In the genomic region with DNA sequence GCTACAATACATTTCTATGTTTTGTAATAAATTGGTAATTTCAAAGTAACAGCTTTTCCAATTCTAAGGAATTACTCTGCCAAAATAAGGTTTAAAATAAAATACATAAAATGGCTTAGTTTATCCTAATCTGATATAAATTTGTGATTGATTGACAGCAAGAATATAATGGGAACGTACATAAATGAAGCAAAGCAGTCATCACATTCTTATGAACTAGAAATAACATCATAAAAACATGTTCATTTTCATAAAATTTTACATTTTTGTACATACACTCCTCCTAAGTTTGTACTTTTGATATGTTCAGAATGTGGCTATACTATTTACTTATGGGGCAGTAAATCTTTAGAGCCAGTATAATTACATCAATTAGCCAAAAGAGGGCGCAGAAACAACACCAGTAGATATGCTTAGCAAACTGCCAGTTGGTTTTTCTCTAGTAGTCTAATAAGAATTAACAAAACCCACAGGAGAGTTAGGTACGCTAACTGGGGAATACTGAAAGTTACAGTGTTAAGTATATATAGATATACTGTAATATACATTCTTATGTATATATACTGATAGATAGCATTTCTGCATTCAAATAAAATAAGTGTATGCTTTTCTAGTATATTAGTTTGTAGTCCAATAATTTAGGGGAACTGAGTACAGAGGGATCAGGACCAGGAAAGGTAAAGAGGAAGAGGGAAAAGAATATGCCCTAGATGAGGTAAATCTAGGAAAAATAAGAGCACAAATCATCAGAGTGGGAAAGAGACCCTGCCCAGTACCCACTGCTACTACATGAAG, we compare ENCODE assay signal across 8 cellular contexts.
DNase-seq lines count a peak whose midpoint lies in the region; ATAC-seq, FAIRE-seq and TF ChIP-seq lines count a peak whose summit lies in the region.
"Had no signal": no experiment of that assay in that cellular context is flagged by ENCODE, and none has a peak within 500 bp of the region (broad histone marks: within the 10 kb centered on the region; RNA-seq: fewer than 3 reads in every experiment).

No MANE protein-coding gene starts in this region.

- H3K9me3 Mint-ChIP-seq in neural crest cell = no peaks in the 10 kb centered on the region
- H3K9me3 Mint-ChIP-seq: stimulated activated naive CD8-positive, alpha-beta T cell treated with anti-CD3 and anti-CD28 coated beads, Interleukin-15, Interleukin-2, amounts not matched to agents 100 ng/mL and 50 ng/mL, for 24 hours had no signal

- no peaks in the 10 kb centered on the region for H3K27me3 Mint-ChIP-seq in neural crest cell (ENCODE audit: low read depth)
- H3K27me3 Mint-ChIP-seq: stimulated activated naive CD8-positive, alpha-beta T cell treated with anti-CD3 and anti-CD28 coated beads, Interleukin-15, Interleukin-2, amounts not matched to agents 100 ng/mL and 50 ng/mL, for 24 hours had no signal

- H3K4me3 ChIP-seq in epithelial cell of proximal tubule (ENCODE audit: low read depth, low read length) = no peak overlapping the region

- H3K36me3 Mint-ChIP-seq in neural crest cell (ENCODE audit: low read depth) = no peaks in the 10 kb centered on the region

- DNase-seq in GM04503 (ENCODE audit: low read depth) = peak; percentile 13
- DNase-seq in HTR-8/SVneo (ENCODE audit: insufficient read length, low spot score) = peak; percentile 2
- peak; percentile 83 for DNase-seq in RKO (ENCODE audit: low spot score)
- DNase-seq in epithelial cell of proximal tubule (ENCODE audit: low read depth) = peak; percentile 15
- DNase-seq in neural crest cell (ENCODE audit: low read depth, low spot score) = no peak
- DNase-seq in substantia nigra (lab: John Stamatoyannopoulos, UW) = no peak

- TF ChIP-seq CTCF in epithelial cell of proximal tubule (conservative IDR thresholded peaks at IDR 0.05; ENCODE audit: low read depth, low read length) (peak; percentile 75), neural crest cell (conservative IDR thresholded peaks at IDR 0.05) (peak; percentile 74)

- FAIRE-seq in HTR-8/SVneo (lab: Jason Lieb, UNC) = no peak

- H3K4me3 Mint-ChIP-seq in neural crest cell = no peak overlapping the region
- H3K4me3 Mint-ChIP-seq: stimulated activated naive CD8-positive, alpha-beta T cell treated with anti-CD3 and anti-CD28 coated beads, Interleukin-15, Interleukin-2, amounts not matched to agents 100 ng/mL and 50 ng/mL, for 24 hours had no signal

- no peak overlapping the region for H3K27ac Mint-ChIP-seq in neural crest cell (ENCODE audit: unreplicated experiment)
- H3K27ac Mint-ChIP-seq: stimulated activated naive CD8-positive, alpha-beta T cell treated with anti-CD3 and anti-CD28 coated beads, Interleukin-15, Interleukin-2, amounts not matched to agents 100 ng/mL and 50 ng/mL, for 24 hours had no signal

- H3K4me1 Mint-ChIP-seq in neural crest cell = no peaks in the 10 kb centered on the region

- H3K27ac ChIP-seq in substantia nigra (ENCODE audit: low read depth, low read length, poor library complexity, severe bottlenecking) = no peak overlapping the region

- ATAC-seq in GM21526 (IDR thresholded peaks at IDR 0.05; ENCODE audit: low FRiP score, unreplicated experiment) = peak; percentile 85

Comparison
In these comparisons a context has a peak if more than half of its experiments do, and no peak if none do; other contexts are left out.
1. DNase-seq: peak in GM04503 (single experiment), HTR-8/SVneo (single experiment), RKO (single experiment) and epithelial cell of proximal tubule (single experiment); none in neural crest cell (single experiment) and substantia nigra (0 of 49).